In the genomic region with DNA sequence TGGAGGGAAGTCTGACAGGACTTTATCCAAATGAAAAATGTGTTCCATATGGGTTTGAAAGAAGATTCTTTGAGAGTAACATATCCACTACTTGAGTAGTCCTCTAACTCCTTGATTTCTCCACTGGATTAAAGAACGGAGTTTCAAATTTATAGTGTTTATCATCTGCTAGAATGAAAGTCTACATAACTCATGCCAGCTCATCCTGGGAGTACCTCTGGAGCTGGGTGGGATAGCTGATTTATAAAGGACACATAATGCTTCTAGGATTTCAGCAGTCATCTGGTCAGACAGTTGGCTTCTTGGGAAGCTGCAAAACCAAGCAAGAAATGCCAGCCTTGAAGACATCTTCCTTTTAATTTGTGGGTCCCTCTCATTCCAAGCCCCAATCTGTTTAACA, we compare ENCODE assay signal across 17 cellular contexts. TPM values are rescaled to one million over a fixed set of nuclear protein-coding genes. Genes with fewer than 3 reads are reported as not detected.
DNase-seq lines count a peak whose midpoint lies in the region; ATAC-seq and TF ChIP-seq lines count a peak whose summit lies in the region.
"Had no signal": no experiment of that assay in that cellular context is flagged by ENCODE, and none has a peak within 500 bp of the region (broad histone marks: within the 10 kb centered on the region; RNA-seq: fewer than 3 reads in every experiment).

No MANE protein-coding gene starts in this region.

- H3K4me2 ChIP-seq in PC-9, result peak overlapping the region; percentile 97

- no peak overlapping the region for H3K4me3 Mint-ChIP-seq in stimulated activated naive B cell treated with anti-CD40 and anti-IgM and Interleukin-4, amounts not matched to agents 10 μg/mL and 1 μg/mL and 100 μg/mL, for 72 hours
- no peak overlapping the region for H3K4me3 Mint-ChIP-seq in stimulated activated naive CD8-positive, alpha-beta T cell treated with anti-CD3 and anti-CD28 coated beads, Interleukin-15, amount 100 ng/mL, for 72 hours
- H3K4me3 Mint-ChIP-seq: central memory CD8-positive, alpha-beta T cell; memory B cell had no signal

- CTCF ChIA-PET in PC-9 (lab: Charles Lee), result interaction anchor here (0.5 to 1.0 kb wide), 3 partner anchors 21 to 121 kb away, joined by 3 to 13 read pairs (median 3); no protein-coding TSS in a partner anchor

- DNase-seq in AG20443 (ENCODE audit: low spot score) (peak; percentile 23), PC-9 (peak in 1 of 2 experiments; percentile 5), dorsolateral prefrontal cortex (no peak), omental fat pad (ENCODE audit: low spot score) (no peak), iPS-NIHi7 (ENCODE audit: extremely low spot score) (no peak), Ammon's horn (ENCODE audit: low spot score) (no peak)
- DNase-seq in stimulated activated naive B cell treated with anti-CD40 and anti-IgM and Interleukin-4, amounts not matched to agents 10 μg/mL and 1 μg/mL and 100 μg/mL, for 72 hours, result no peak
- DNase-seq in stimulated activated naive CD8-positive, alpha-beta T cell treated with anti-CD3 and anti-CD28 coated beads, Interleukin-15, amount 100 ng/mL, for 72 hours, result no peak
- DNase-seq: activated CD4-positive, CD25-positive, alpha-beta regulatory T cell; right cardiac atrium; stimulated activated CD4-positive, alpha-beta T cell treated with anti-CD3 and anti-CD28 coated beads, Interleukin-2, amount 100 ng/mL, for 24 hours had no signal

- no peaks in the 10 kb centered on the region for H3K27me3 Mint-ChIP-seq in stimulated activated naive B cell treated with anti-CD40 and anti-IgM and Interleukin-4, amounts not matched to agents 10 μg/mL and 1 μg/mL and 100 μg/mL, for 72 hours
- H3K27me3 Mint-ChIP-seq in stimulated activated naive CD8-positive, alpha-beta T cell treated with anti-CD3 and anti-CD28 coated beads, Interleukin-15, amount 100 ng/mL, for 72 hours, result peaks cover 9% of the 10 kb centered on the region
- H3K27me3 Mint-ChIP-seq: central memory CD8-positive, alpha-beta T cell; memory B cell had no signal

- ATAC-seq in omental fat pad (ENCODE audit: low FRiP score), result peak; percentile 24
- ATAC-seq in stimulated activated naive B cell treated with anti-CD40 and anti-IgM and Interleukin-4, amounts not matched to agents 10 μg/mL and 1 μg/mL and 100 μg/mL, for 72 hours (replicated peaks), result no peak
- no peak for ATAC-seq in stimulated activated naive CD8-positive, alpha-beta T cell treated with anti-CD3 and anti-CD28 coated beads, Interleukin-15, amount 100 ng/mL, for 72 hours
- ATAC-seq: foreskin keratinocyte, right cardiac atrium had no signal

- H3K9me3 Mint-ChIP-seq in stimulated activated naive B cell treated with anti-CD40 and anti-IgM and Interleukin-4, amounts not matched to agents 10 μg/mL and 1 μg/mL and 100 μg/mL, for 72 hours, result no peaks in the 10 kb centered on the region
- no peaks in the 10 kb centered on the region for H3K9me3 Mint-ChIP-seq in stimulated activated naive CD8-positive, alpha-beta T cell treated with anti-CD3 and anti-CD28 coated beads, Interleukin-15, amount 100 ng/mL, for 72 hours
- H3K9me3 Mint-ChIP-seq: activated T-helper 2 cell treated with anti-CD3 and anti-CD28 coated beads, Interferon-gamma antibody, Interleukin-2, Interleukin-4, amounts not matched to agents 10 μg/mL and 5 μg/mL and 100 μg/mL, durations not matched to agents 14 hours and 24 hours and 36 hours; central memory CD8-positive, alpha-beta T cell; memory B cell had no signal

- H3K4me1 Mint-ChIP-seq in stimulated activated naive B cell treated with anti-CD40 and anti-IgM and Interleukin-4, amounts not matched to agents 10 μg/mL and 1 μg/mL and 100 μg/mL, for 72 hours, result peaks cover 44 to 59% of the 10 kb centered on the region in 2 donors
- peaks cover 68% of the 10 kb centered on the region for H3K4me1 Mint-ChIP-seq in stimulated activated naive CD8-positive, alpha-beta T cell treated with anti-CD3 and anti-CD28 coated beads, Interleukin-15, amount 100 ng/mL, for 72 hours

- peaks cover 5 to 19% of the 10 kb centered on the region in 2 donors for H3K36me3 Mint-ChIP-seq in stimulated activated naive B cell treated with anti-CD40 and anti-IgM and Interleukin-4, amounts not matched to agents 10 μg/mL and 1 μg/mL and 100 μg/mL, for 72 hours

- peaks cover 47% of the 10 kb centered on the region for H3F3A ChIP-seq in PC-9 (ENCODE audit: insufficient read depth, low read depth)

- H3K4me3 ChIP-seq in PC-9 (peak overlapping the region; percentile 21; the same call in 1 of the 2 replicates), dorsolateral prefrontal cortex (peak overlapping the region in 19 of 59 donors; percentile 2 to 91 (median 30))

- TF ChIP-seq CTCF in PC-9 (conservative IDR thresholded peaks at IDR 0.05) (no peak), dorsolateral prefrontal cortex (IDR thresholded peaks at IDR 0.05 in 54 of 56, conservative IDR thresholded peaks at IDR 0.05 in 2 of 56; ENCODE audit: low read depth in 1 of 56, partially characterized antibody in 56 of 56) (no peak), omental fat pad (IDR thresholded peaks at IDR 0.05) (no peak)

- POLR2A ChIA-PET in PC-9 (lab: Charles Lee; ENCODE audit: unreplicated experiment), result interaction anchor here (0.5 to 0.6 kb wide), 3 partner anchors 9 to 97 kb away, joined by 4 to 9 read pairs (median 4); no protein-coding TSS in a partner anchor

- peaks cover 76% of the 10 kb centered on the region for H3K4me1 ChIP-seq in PC-9 (replicated peaks; ENCODE audit: insufficient read depth)

- H3K27ac Mint-ChIP-seq in stimulated activated naive B cell treated with anti-CD40 and anti-IgM and Interleukin-4, amounts not matched to agents 10 μg/mL and 1 μg/mL and 100 μg/mL, for 72 hours, result no peak overlapping the region
- H3K27ac Mint-ChIP-seq in stimulated activated naive CD8-positive, alpha-beta T cell treated with anti-CD3 and anti-CD28 coated beads, Interleukin-15, amount 100 ng/mL, for 72 hours, result no peak overlapping the region
- H3K27ac Mint-ChIP-seq: activated T-helper 2 cell treated with anti-CD3 and anti-CD28 coated beads, Interferon-gamma antibody, Interleukin-2, Interleukin-4, amounts not matched to agents 10 μg/mL and 5 μg/mL and 100 μg/mL, durations not matched to agents 14 hours and 24 hours and 36 hours had no signal

- H3K36me3 ChIP-seq in PC-9 (ENCODE audit: low read depth), result peaks cover 10% of the 10 kb centered on the region; the same call in 1 of the 2 replicates

- no peaks in the 10 kb centered on the region for H3K9me3 ChIP-seq in PC-9 (ENCODE audit: insufficient read depth, low read depth)
- H3K9me3 ChIP-seq: neutrophil had no signal

- no TSS peak for BruUV-seq in PC-9 (replicated peaks; lab: Mats Ljungman, UMichigan)

- peaks cover 9% of the 10 kb centered on the region; the same call in 1 of the 2 replicates for H4K20me1 ChIP-seq in PC-9 (ENCODE audit: insufficient read depth)

- peaks cover 62% of the 10 kb centered on the region for H3K79me2 ChIP-seq in PC-9 (ENCODE audit: low read depth)

- H3K27me3 ChIP-seq in PC-9 (ENCODE audit: insufficient read depth, low read depth), result no peaks in the 10 kb centered on the region
- no peaks in the 10 kb centered on the region for H3K27me3 ChIP-seq in dorsolateral prefrontal cortex

- intact Hi-C loops in PC-9 (cut with micrococcal nuclease; ENCODE audit: unreplicated experiment), result loop anchor here (2.0 to 10.0 kb wide), 2 partner anchors 17 to 421 kb away; no protein-coding TSS in a partner anchor
- intact Hi-C loops in dorsolateral prefrontal cortex (cut with DNase I), result loop anchor here (5.0 to 10.0 kb wide), 4 partner anchors 121 to 254 kb away; a partner anchor contains a TSS

- H3K27ac ChIP-seq in PC-9 (no peak overlapping the region), dorsolateral prefrontal cortex (peak overlapping the region in 57 of 59 donors; percentile 16 to 92 (median 76))
- H3K27ac ChIP-seq: foreskin keratinocyte, HL-60, neutrophil had no signal

- no peak overlapping the region for H2AFZ ChIP-seq in PC-9

- no peaks in the 10 kb centered on the region for H3K9me2 ChIP-seq in PC-9 (ENCODE audit: insufficient read depth)

RNA-seq across cellular contexts. Expression of a gene that starts 3.1 kb away (rescaled TPM):
- 74.0 and 101 TPM in 2 replicates for total RNA-seq in PC-9 (2021)
- total RNA-seq in dorsolateral prefrontal cortex, result 10 to 100 TPM in 119 of 120 experiments, 1 to 10 TPM in 1; 9.1 to 33.2 (median 17.2) TPM
- 10 to 100 TPM; 21.3 to 49.7 (median 27.2) TPM for total RNA-seq in omental fat pad
